ENCODE assay signal across 19 cellular contexts in the genomic region with DNA sequence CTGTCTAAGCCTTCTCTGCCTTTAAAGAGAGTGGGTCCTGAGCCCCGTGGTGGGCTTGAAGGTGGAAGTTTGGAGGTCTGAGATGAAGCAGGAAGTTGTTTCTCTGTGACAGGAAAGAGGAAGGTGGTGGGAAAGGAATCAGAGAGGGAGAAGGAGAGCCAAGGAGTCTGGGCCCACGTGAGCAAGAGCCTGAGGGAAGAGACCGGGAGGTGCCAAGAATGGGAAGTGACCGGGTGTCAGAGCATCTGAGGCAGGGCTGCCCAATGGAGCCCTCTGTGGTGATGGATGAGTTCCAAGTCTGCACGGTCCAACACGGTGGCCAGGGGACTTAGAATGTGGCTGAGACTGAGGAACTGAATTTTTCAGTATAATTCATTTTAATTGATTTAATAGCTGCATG. TPM values are rescaled to one million over a fixed set of nuclear protein-coding genes. Genes with fewer than 3 reads are reported as not detected.
"Had no signal": no experiment of that assay in that cellular context is flagged by ENCODE, and none has a peak within 500 bp of the region (broad histone marks: within the 10 kb centered on the region; RNA-seq: fewer than 3 reads in every experiment).

No MANE protein-coding gene starts in this region.

- H3K36me3 ChIP-seq: MG63, Peyer's patch, SJSA1 had no signal

- H3K27me3 ChIP-seq: MG63, Peyer's patch, SJSA1 had no signal

- H3K9me3 ChIP-seq: MG63, Peyer's patch, SJSA1 had no signal

- H3K4me1 ChIP-seq: Peyer's patch, SJSA1 had no signal

- H3K27ac ChIP-seq: Peyer's patch, SJSA1 had no signal

- DNase-seq: activated B cell treated with CpG ODN at 0.5 μM for 24 hours; activated CD4-positive, alpha-beta T cell treated with anti-CD3 and anti-CD28 coated beads for 1 hour; activated CD4-positive, alpha-beta T cell treated with anti-CD3 and anti-CD28 coated beads, Interleukin-2, amount 50 U/mL, for 48 hours; activated gamma-delta T cell; activated naive CD4-positive, alpha-beta T cell treated with anti-CD3 and anti-CD28 coated beads for 36 hours; activated T-cell treated with anti-CD3 and anti-CD28 coated beads for 4 hours; KG1; MG63; NCI-H1105; NCI-H1436; NCI-H187; NCI-H2081; SW 1271; T1000 had no signal

- H3K4me3 ChIP-seq: MG63, Peyer's patch, SJSA1 had no signal

RNA-seq across cellular contexts. Expression of a gene that starts 24.6 kb away (rescaled TPM):
- total RNA-seq: activated B cell treated with CpG ODN at 0.5 μM for 24 hours; activated CD4-positive, alpha-beta T cell treated with anti-CD3 and anti-CD28 coated beads, Interleukin-2, amount 10 ng/mL, durations not matched to agents 24 days and 14 days; activated CD8-positive, alpha-beta memory T cell treated with anti-CD3 and anti-CD28 coated beads for 36 hours; activated naive CD4-positive, alpha-beta T cell treated with anti-CD3 and anti-CD28 coated beads for 36 hours; astrocyte; SJSA1 had no signal
